In the genomic region with DNA sequence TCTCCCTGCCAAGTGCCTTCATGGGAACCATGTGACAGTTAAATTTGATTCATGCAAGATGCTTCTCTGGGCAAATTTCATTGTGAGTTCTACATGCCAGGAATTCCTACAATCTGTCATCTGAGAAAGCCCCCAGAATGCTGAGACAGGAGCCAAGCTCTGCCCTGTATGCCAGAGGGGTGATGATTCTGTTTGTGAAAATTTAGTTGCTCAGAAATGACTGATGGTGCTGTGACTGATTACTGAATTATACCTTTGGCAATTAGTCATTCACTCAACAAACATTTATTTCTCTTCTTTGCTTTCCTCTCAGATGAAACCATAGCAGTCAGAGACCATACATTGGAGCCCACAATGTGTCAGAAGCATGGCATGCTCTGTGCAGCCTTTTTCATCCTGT, we compare ENCODE assay signal across 16 cellular contexts.
DNase-seq lines count a peak whose midpoint lies in the region; ATAC-seq, FAIRE-seq and TF ChIP-seq lines count a peak whose summit lies in the region.
"Had no signal": no experiment of that assay in that cellular context is flagged by ENCODE, and none has a peak within 500 bp of the region (broad histone marks: within the 10 kb centered on the region; RNA-seq: fewer than 3 reads in every experiment).

No MANE protein-coding gene starts in this region.

- no peaks in the 10 kb centered on the region for H3K4me1 ChIP-seq in foreskin keratinocyte
- H3K4me1 ChIP-seq in thyroid gland = peaks cover 32 to 42% of the 10 kb centered on the region in 2 donors

- H3K27me3 ChIP-seq in MG63 = no peaks in the 10 kb centered on the region
- no peaks in the 10 kb centered on the region for H3K27me3 ChIP-seq in foreskin keratinocyte
- H3K27me3 ChIP-seq in thyroid gland = no peaks in the 10 kb centered on the region
- H3K27me3 ChIP-seq: Peyer's patch, vagina had no signal

- H3K36me3 ChIP-seq in MG63 (no peaks in the 10 kb centered on the region), thyroid gland (no peaks in the 10 kb centered on the region)
- H3K36me3 ChIP-seq: BLaER1 treated with 17β-estradiol and CSF1 and Interleukin-3, amounts not matched to agents 10 nM and 100 nM; Peyer's patch; vagina had no signal

- TF ChIP-seq CTCF in VCaP (conservative IDR thresholded peaks at IDR 0.05) = no peak
- TF ChIP-seq CTCF in foreskin keratinocyte (conservative IDR thresholded peaks at IDR 0.05) = no peak
- TF ChIP-seq CTCF in thyroid gland (IDR thresholded peaks at IDR 0.05) = no peak

- H3K9me3 ChIP-seq in MG63 (no peaks in the 10 kb centered on the region; the same call in 1 of the 2 replicates), thyroid gland (no peaks in the 10 kb centered on the region)
- H3K9me3 ChIP-seq: BLaER1 treated with 17β-estradiol and CSF1 and Interleukin-3, amounts not matched to agents 10 nM and 100 nM; vagina had no signal

- 0 out of 2 replicates have a peak overlapping the region, but pooled peaks have one; percentile 35 for H3K27ac ChIP-seq in VCaP
- no peak overlapping the region for H3K27ac ChIP-seq in foreskin keratinocyte
- peak overlapping the region in 2 of 3 donors; percentile 35 to 96 for H3K27ac ChIP-seq in thyroid gland
- H3K27ac ChIP-seq: BLaER1 treated with 17β-estradiol and CSF1 and Interleukin-3, amounts not matched to agents 10 nM and 100 nM; vagina had no signal

- peak; percentile 43 for ATAC-seq in foreskin keratinocyte
- ATAC-seq: stimulated activated naive B cell treated with anti-CD40 and anti-IgM and Interleukin-4, amounts not matched to agents 10 μg/mL and 1 μg/mL and 100 μg/mL, for 72 hours had no signal

- H3K4me3 ChIP-seq in MG63 = no peak overlapping the region
- H3K4me3 ChIP-seq in thyroid gland (replicated peaks in 1 of 3) = no peak overlapping the region
- H3K4me3 ChIP-seq: BLaER1 treated with 17β-estradiol and CSF1 and Interleukin-3, amounts not matched to agents 10 nM and 100 nM; Peyer's patch; vagina had no signal

- no peak for FAIRE-seq in GM12891 (lab: Jason Lieb, UNC)

- intact Hi-C loops in thyroid gland (cut with DNase I) (no loop called here), posterior vena cava (cut with DNase I) (loop anchor here (10.0 kb wide), 1 partner anchor 62 kb away; no protein-coding TSS in a partner anchor)

- TF ChIP-seq POLR2A in thyroid gland (IDR thresholded peaks at IDR 0.05) (no peak), GM12891 (IDR thresholded peaks at IDR 0.05; ENCODE audit: low read depth, low read length) (no peak)

- DNase-seq in MG63 (peak; percentile 71), foreskin keratinocyte (peak; percentile 41 to 60), thyroid gland (no peak), posterior vena cava (ENCODE audit: low spot score) (no peak), SHP77 treated with DMSO at 0.1 percent for 48 hours (lab: John Stamatoyannopoulos, UW) (no peak), GM12891 (ENCODE audit: insufficient read length, low spot score) (no peak)
- DNase-seq: activated CD8-positive, alpha-beta memory T cell treated with anti-CD3 and anti-CD28 coated beads, Interleukin-2, amount 50 U/mL, for 48 hours; central memory CD4-positive, alpha-beta T cell; DMS79 treated with DMSO at 0.1 percent for 48 hours; NCI-H187 treated with DMSO at 0.1 percent for 48 hours; stimulated activated naive B cell treated with anti-CD40 and anti-IgM and Interleukin-4, amounts not matched to agents 10 μg/mL and 1 μg/mL and 100 μg/mL, for 72 hours; T-helper 1 cell had no signal

TF ChIP-seq in GM12891, 5 proteins besides CTCF, POLR2A, EP300 and RAD21:
- TF ChIP-seq POU2F2 (IDR thresholded peaks at IDR 0.05; ENCODE audit: low read depth, low read length) (no peak), PAX5 (IDR thresholded peaks at IDR 0.05; ENCODE audit: insufficient read depth, low read length, severe bottlenecking) (no peak)

Comparison
In these comparisons a context has a peak if more than half of its experiments do, and no peak if none do; other contexts are left out.
1. DNase-seq: peak in MG63 (single experiment) and foreskin keratinocyte (2 of 2); none in thyroid gland (0 of 2), posterior vena cava (single experiment), SHP77 treated with DMSO at 0.1 percent for 48 hours (single experiment) and GM12891 (single experiment).